In genomic region chr7:133883591-133883990, GRCh38 we compare ENCODE assay signal across 29 cellular contexts.
"Had no signal": no experiment of that assay in that cellular context is flagged by ENCODE, and none has a peak within 500 bp of the region (broad histone marks: within the 10 kb centered on the region; RNA-seq: fewer than 3 reads in every experiment).

No MANE protein-coding gene starts in this region.

- H3K27me3 ChIP-seq: brain microvascular endothelial cell had no signal

- FAIRE-seq: astrocyte, bronchial epithelial cell, colon, frontal cortex had no signal

- H3K36me3 ChIP-seq: brain microvascular endothelial cell, WERI-Rb-1 had no signal

- H3K27ac ChIP-seq: brain microvascular endothelial cell, WERI-Rb-1 had no signal

- ATAC-seq: activated CD4-positive, CD25-positive, alpha-beta regulatory T cell treated with anti-CD3 and anti-CD28 coated beads, Interleukin-2, amount 50 U/mL, for 24 hours; activated CD8-positive, alpha-beta T cell treated with anti-CD3 and anti-CD28 coated beads for 36 hours; activated T-cell treated with anti-CD3 and anti-CD28 coated beads, Interleukin-2, amount 50 U/mL, for 4 hours; activated T-helper 17 cell treated with anti-CD3 and anti-CD28 coated beads, Interleukin-2, amount 50 U/mL, for 72 hours; esophagus mucosa; T-helper 17 cell had no signal

- DNase-seq: activated B cell treated with CpG ODN at 0.5 μM for 24 hours; activated CD4-positive, alpha-beta T cell treated with anti-CD3 and anti-CD28 coated beads for 48 hours; activated CD4-positive, alpha-beta T cell treated with anti-CD3 and anti-CD28 coated beads, Interleukin-2, amount 50 U/mL, for 1 hour; activated CD4-positive, alpha-beta T cell treated with anti-CD3 and anti-CD28 coated beads, Interleukin-2, amount 50 U/mL, for 48 hours; activated CD8-positive, alpha-beta memory T cell treated with anti-CD3 and anti-CD28 coated beads for 24 hours; activated CD8-positive, alpha-beta T cell treated with anti-CD3 and anti-CD28 coated beads for 36 hours; activated effector memory CD4-positive, alpha-beta T cell treated with Interleukin-2 at 50 U/mL for 16 hours; activated gamma-delta T cell treated with Interleukin-2 at 50 U/mL for 16 hours; activated naive CD4-positive, alpha-beta T cell treated with anti-CD3 and anti-CD28 coated beads, Interleukin-2, amount 50 U/mL, for 16 hours; activated naive CD4-positive, alpha-beta T cell treated with Interleukin-2 at 50 U/mL for 16 hours; activated T-cell treated with anti-CD3 and anti-CD28 coated beads, Interleukin-2, amount 50 U/mL, for 4 hours; amniotic stem cell; anterior cingulate cortex; brain microvascular endothelial cell; cortex of kidney; dermis blood vessel endothelial cell; effector memory CD4-positive, alpha-beta T cell; endodermal cell; foreskin fibroblast; T-helper 17 cell; T1000; WERI-Rb-1 had no signal
